ENCODE assay signal across 19 cellular contexts in the genomic region with DNA sequence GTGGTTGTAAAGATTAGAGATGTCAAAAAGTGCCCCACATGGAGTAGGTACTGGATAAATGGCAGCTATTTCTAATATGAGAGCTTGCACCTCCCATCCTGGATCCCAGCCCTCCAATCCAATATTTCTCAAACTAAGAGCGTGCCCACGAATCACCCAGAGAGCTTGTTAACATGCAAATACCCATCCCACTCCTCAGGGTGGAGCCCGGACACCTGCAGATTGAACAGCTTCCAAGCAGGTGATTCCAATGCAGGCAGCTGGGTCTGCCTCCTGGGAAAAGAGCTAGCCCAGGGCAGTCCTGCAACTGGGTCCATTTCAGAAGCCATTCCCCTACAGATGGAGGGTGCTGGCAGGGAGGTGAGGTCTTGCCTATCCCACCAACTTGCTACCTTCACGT.
A peak's percentile ranks its signal among the peaks of the same experiment; 100 is the strongest.
DNase-seq lines count a peak whose midpoint lies in the region; ATAC-seq and TF ChIP-seq lines count a peak whose summit lies in the region.
"Had no signal": no experiment of that assay in that cellular context is flagged by ENCODE, and none has a peak within 500 bp of the region (broad histone marks: within the 10 kb centered on the region; RNA-seq: fewer than 3 reads in every experiment).

No MANE protein-coding gene starts in this region.

- POLR2A ChIA-PET in RWPE1 (lab: Yijun Ruan, JAX; ENCODE audit: low non-redundant PET): no interaction called here

- intact Hi-C loops in head of caudate nucleus (cut with DNase I): no loop called here

- no peak for TF ChIP-seq CTCF in RWPE1 (conservative IDR thresholded peaks at IDR 0.05; ENCODE audit: low read depth)

- DNase-seq in NCI-H1092 treated with DMSO at 0.1 percent for 48 hours (lab: John Stamatoyannopoulos, UW) (peak; percentile 23), NCI-H1092 (lab: John Stamatoyannopoulos, UW) (no peak), DMS79 (lab: John Stamatoyannopoulos, UW) (peak; percentile 43), NCI-H2171 treated with DMSO at 0.1 percent for 48 hours (lab: John Stamatoyannopoulos, UW) (peak; percentile 69), head of caudate nucleus (peak in 34 of 42 donors; percentile 28 to 90 (median 60)), RWPE1 (ENCODE audit: low spot score) (no peak)
- DNase-seq: activated CD4-positive, alpha-beta T cell treated with anti-CD3 and anti-CD28 coated beads for 48 hours; activated naive CD4-positive, alpha-beta T cell treated with anti-CD3 and anti-CD28 coated beads, Interleukin-2, amount 50 U/mL, for 16 hours; CD8-positive, alpha-beta memory T cell; heart right ventricle; immature natural killer cell; Karpas-422; right lobe of liver; SIG-M5; stomach had no signal

- CTCF ChIA-PET in RWPE1 (lab: Yijun Ruan, JAX): interaction anchor here (0.6 to 6.0 kb wide), 6 partner anchors 87 to 1140 kb away, joined by 3 to 41 read pairs (median 4); no protein-coding TSS in a partner anchor

- H3K27ac ChIP-seq in RWPE1: no peak overlapping the region
- H3K27ac ChIP-seq: 22Rv1, heart right ventricle, right lobe of liver, stomach, tibial nerve had no signal

- ATAC-seq in HG03439 (IDR thresholded peaks at IDR 0.05; ENCODE audit: unreplicated experiment): no peak
- no peak for ATAC-seq in GM21529 (IDR thresholded peaks at IDR 0.05; ENCODE audit: unreplicated experiment)
- ATAC-seq: heart right ventricle, right lobe of liver had no signal

Comparison
In these comparisons a context has a peak if more than half of its experiments do, and no peak if none do; other contexts are left out.
1. DNase-seq: peak in NCI-H1092 treated with DMSO at 0.1 percent for 48 hours (single experiment), DMS79 (single experiment), NCI-H2171 treated with DMSO at 0.1 percent for 48 hours (single experiment) and head of caudate nucleus (34 of 42); none in NCI-H1092 (single experiment) and RWPE1 (single experiment).